Comparison of ENCODE assay signal across 8 cellular contexts in genomic region chr6:37171141-37171969, GRCh38. TPM values are rescaled to one million over a fixed set of nuclear protein-coding genes. Genes with fewer than 3 reads are reported as not detected.
DNase-seq lines count a peak whose midpoint lies in the region; ATAC-seq lines count a peak whose summit lies in the region.

No MANE protein-coding gene starts in this region.

- H3K4me3 ChIP-seq in iPS-15b (ENCODE audit: low read depth, low read length), result peak overlapping the region; percentile 88

- H3K36me3 ChIP-seq in iPS-15b (ENCODE audit: control insufficient read depth, insufficient read depth, low read length), result peaks cover 37% of the 10 kb centered on the region

- peaks cover 14% of the 10 kb centered on the region for H3K4me1 ChIP-seq in iPS-15b (ENCODE audit: control insufficient read depth, insufficient read depth, low read length)

- intact Hi-C loops in sciatic nerve (cut with DNase I), result loop anchor here (5.0 kb wide), 1 partner anchor 119 kb away; no protein-coding TSS in a partner anchor

- peak overlapping the region; percentile 85 for H3K9ac ChIP-seq in iPS-15b (ENCODE audit: low read depth, low read length)

- ATAC-seq in sciatic nerve, result peak; percentile 44

- no peaks in the 10 kb centered on the region for H3K9me3 ChIP-seq in iPS-15b (ENCODE audit: control insufficient read depth, insufficient read depth, low read length)

- no peaks in the 10 kb centered on the region for H3K27me3 ChIP-seq in iPS-15b (ENCODE audit: control insufficient read depth, insufficient read depth, low read length)

- DNase-seq in NCI-H510A treated with DMSO at 0.1 percent for 48 hours (lab: John Stamatoyannopoulos, UW), result peak; percentile 51
- DNase-seq in NCI-H510A (lab: John Stamatoyannopoulos, UW), result no peak
- DNase-seq in RPMI7951 (ENCODE audit: low read depth), result peak; percentile 51
- peak; percentile 69 for DNase-seq in astrocyte of the hippocampus (ENCODE audit: low read depth, low spot score)
- DNase-seq in sciatic nerve (ENCODE audit: low spot score), result peak; percentile 78
- DNase-seq in NCI-H128 (lab: John Stamatoyannopoulos, UW; ENCODE audit: unreplicated experiment), result no peak
- no peak for DNase-seq in amniotic stem cell (lab: John Stamatoyannopoulos, UW)

RNA-seq across cellular contexts. Expression of gene PIM1, which starts 1.4 kb away (rescaled TPM):
- 7.7 and 8.2 TPM in 2 replicates for total RNA-seq in RPMI7951 (2014; rRNA removed; shearing (Covaris generic))
- total RNA-seq in sciatic nerve, result 50.9 TPM

Comparison
In these comparisons a context has a peak if more than half of its experiments do, and no peak if none do; other contexts are left out.
1. DNase-seq: peak in NCI-H510A treated with DMSO at 0.1 percent for 48 hours (single experiment), RPMI7951 (single experiment), astrocyte of the hippocampus (single experiment) and sciatic nerve (single experiment); none in NCI-H510A (single experiment), NCI-H128 (single experiment) and amniotic stem cell (single experiment).